In genomic region chr2:203407496-203407895, GRCh38 we compare ENCODE assay signal across 15 cellular contexts.
DNase-seq lines count a peak whose midpoint lies in the region; ATAC-seq, FAIRE-seq and TF ChIP-seq lines count a peak whose summit lies in the region.
"Had no signal": no experiment of that assay in that cellular context is flagged by ENCODE, and none has a peak within 500 bp of the region (broad histone marks: within the 10 kb centered on the region; RNA-seq: fewer than 3 reads in every experiment).

No MANE protein-coding gene starts in this region.

- H3K9me3 ChIP-seq in AG04450 (ENCODE audit: control insufficient read depth, insufficient read depth, low read length), result no peaks in the 10 kb centered on the region
- H3K9me3 ChIP-seq: BE2C had no signal

- CTCF ChIA-PET in AG04450 (lab: Charles Lee), result no interaction called here

- peak; percentile 13 for DNase-seq in AG04450 (ENCODE audit: low read depth, low spot score)
- DNase-seq in H54 (ENCODE audit: insufficient read length, low spot score), result no peak
- DNase-seq in amniotic epithelial cell (ENCODE audit: low read depth), result peak; percentile 11
- DNase-seq in iris pigment epithelial cell (ENCODE audit: low read depth), result peak; percentile 50
- no peak for DNase-seq in stimulated activated CD4-positive, alpha-beta T cell treated with anti-CD3 and anti-CD28 coated beads, Interleukin-12 subunit alpha, Interleukin-12 subunit beta, amount 100 ng/mL, for 4 hours
- no peak for DNase-seq in left lobe of liver (ENCODE audit: low spot score)
- DNase-seq: 8988T; ACHN; BE2C; CD4-positive, alpha-beta memory T cell; DMS153; DND-41; GDM1 had no signal

- POLR2A ChIA-PET in AG04450 (lab: Yijun Ruan, JAX), result interaction anchor here (0.6 to 1.0 kb wide), 2 partner anchors 74 to 76 kb away, joined by 3 to 5 read pairs; no protein-coding TSS in a partner anchor

- H3K4me3 ChIP-seq in AG04450 (ENCODE audit: low read depth, low read length), result no peak overlapping the region

- FAIRE-seq in H54 (lab: Jason Lieb, UNC), result peak; percentile 52

- TF ChIP-seq POLR2A in H54 (IDR thresholded peaks at IDR 0.05; ENCODE audit: low read depth, low read length), result no peak

- H3K27me3 ChIP-seq in AG04450 (ENCODE audit: control insufficient read depth, insufficient read depth, low read length), result no peaks in the 10 kb centered on the region
- H3K27me3 ChIP-seq: BE2C had no signal

- no peak overlapping the region for H3K27ac ChIP-seq in AG04450 (ENCODE audit: low read depth, low read length)
- H3K27ac ChIP-seq: C4-2B had no signal

- no peak for ATAC-seq in HG03280 (IDR thresholded peaks at IDR 0.05; ENCODE audit: unreplicated experiment)
- no peak for ATAC-seq in left lobe of liver

- TF ChIP-seq CTCF in AG04450 (IDR thresholded peaks at IDR 0.05; ENCODE audit: low read depth, low read length), result no peak

Comparison
In these comparisons a context has a peak if more than half of its experiments do, and no peak if none do; other contexts are left out.
1. DNase-seq: peak in AG04450 (single experiment), amniotic epithelial cell (single experiment) and iris pigment epithelial cell (single experiment); none in H54 (single experiment), stimulated activated CD4-positive, alpha-beta T cell treated with anti-CD3 and anti-CD28 coated beads, Interleukin-12 subunit alpha, Interleukin-12 subunit beta, amount 100 ng/mL, for 4 hours (single experiment) and left lobe of liver (single experiment).